21 cellular contexts compared by ENCODE assay signal in genomic region chr6:87001494-87001893, GRCh38.
A peak's percentile ranks its signal among the peaks of the same experiment; 100 is the strongest.
DNase-seq lines count a peak whose midpoint lies in the region; ATAC-seq, FAIRE-seq and TF ChIP-seq lines count a peak whose summit lies in the region.
"Had no signal": no experiment of that assay in that cellular context is flagged by ENCODE, and none has a peak within 500 bp of the region (broad histone marks: within the 10 kb centered on the region; RNA-seq: fewer than 3 reads in every experiment).

No MANE protein-coding gene starts in this region.

- no peak for TF ChIP-seq POLR2A in GM12878 (IDR thresholded peaks at IDR 0.05; ENCODE audit: low read depth, low read length)
- TF ChIP-seq POLR2A in transverse colon (IDR thresholded peaks at IDR 0.05), result no peak

- peaks cover 9% of the 10 kb centered on the region; the same call in 1 of the 2 replicates for H3F3A ChIP-seq in MM.1S (ENCODE audit: insufficient read depth, low read length)

- peak overlapping the region; percentile 46; the same call in 1 of the 2 replicates for H2AFZ ChIP-seq in MM.1S (ENCODE audit: low read length)
- H2AFZ ChIP-seq in GM12878 (ENCODE audit: control insufficient read depth, low read depth, low read length), result no peak overlapping the region
- H2AFZ ChIP-seq: GM23338 had no signal

- SMC1A ChIA-PET in GM12878 (lab: Charles Lee; ENCODE audit: uncharacterized antibody, unreplicated experiment), result no interaction called here

- H3K4me1 ChIP-seq in MM.1S (ENCODE audit: low read length), result peaks cover 10% of the 10 kb centered on the region; the same call in 1 of the 2 replicates
- no peaks in the 10 kb centered on the region for H3K4me1 ChIP-seq in GM12878 (ENCODE audit: control insufficient read depth, insufficient read depth, low read length)
- no peaks in the 10 kb centered on the region for H3K4me1 ChIP-seq in transverse colon
- H3K4me1 ChIP-seq: BLaER1 had no signal

- peak overlapping the region; percentile 14 for H3K27ac Mint-ChIP-seq in memory B cell
- H3K27ac Mint-ChIP-seq: CD14-positive monocyte; CD4-positive, alpha-beta memory T cell; GM23338; HFFc6 had no signal

- in situ Hi-C loops in GM12878 (cut with MboI), result no loop called here
- in situ Hi-C loops in transverse colon (cut with MboI; ENCODE audit: low pct_ligation_motif_present in 1 of 4, low pct_unique_long_range_greater_than_20kb in 1 of 4, low sequenced_read_pairs in 3 of 4), result no loop called here

- peaks cover 10% of the 10 kb centered on the region for H3K9me3 Mint-ChIP-seq in memory B cell

- TF ChIP-seq EP300 in GM12878 (IDR thresholded peaks at IDR 0.05; ENCODE audit: borderline replicate concordance in 1 of 2, control insufficient read depth in 1 of 2, low read depth in 2 of 2, low read length in 2 of 2) (no peak), transverse colon (IDR thresholded peaks at IDR 0.05; ENCODE audit: low read depth) (no peak)

- POLR2A ChIA-PET in GM12878 (lab: Charles Lee), result no interaction called here

- no peak overlapping the region for H3K9ac ChIP-seq in MM.1S (ENCODE audit: low read length)
- no peak overlapping the region for H3K9ac ChIP-seq in GM12878 (ENCODE audit: control insufficient read depth, insufficient read depth, low read length)
- H3K9ac ChIP-seq: BLaER1, KMS-11 had no signal

- peak overlapping the region; percentile 60; the same call in 1 of the 2 replicates for H3K27ac ChIP-seq in MM.1S (ENCODE audit: low read length)
- H3K27ac ChIP-seq in GM12878 (ENCODE audit: control insufficient read depth, insufficient read depth), result no peak overlapping the region
- no peak overlapping the region for H3K27ac ChIP-seq in transverse colon
- H3K27ac ChIP-seq: BLaER1, KMS-11 had no signal

- H3K4me3 Mint-ChIP-seq in memory B cell, result peak overlapping the region; percentile 12
- H3K4me3 Mint-ChIP-seq: CD14-positive monocyte, GM23338, HFFc6 had no signal

- CTCF ChIA-PET in GM12878 (lab: Yijun Ruan, JAX), result no interaction called here

- RAD21 ChIA-PET in GM12878 (lab: Charles Lee; ENCODE audit: unreplicated experiment), result no interaction called here

- H3K36me3 Mint-ChIP-seq in memory B cell, result peaks cover 4% of the 10 kb centered on the region
- H3K36me3 Mint-ChIP-seq: CD14-positive monocyte; CD4-positive, alpha-beta memory T cell had no signal

- no peaks in the 10 kb centered on the region for H3K27me3 Mint-ChIP-seq in memory B cell

- H3K4me2 ChIP-seq in MM.1S (ENCODE audit: low read depth, low read length), result peak overlapping the region; percentile 12; the same call in 1 of the 2 replicates
- no peak overlapping the region for H3K4me2 ChIP-seq in GM12878 (ENCODE audit: control insufficient read depth, insufficient read depth)
- H3K4me2 ChIP-seq: BLaER1, GM23338, KMS-11 had no signal

- BruUV-seq in GM12878 (replicated peaks; lab: Mats Ljungman, UMichigan), result no TSS peak

- H3K27me3 ChIP-seq in MM.1S (replicated peaks; ENCODE audit: insufficient read depth, low read length), result no peaks in the 10 kb centered on the region
- H3K27me3 ChIP-seq in GM12878 (replicated peaks in 1 of 2; ENCODE audit: control insufficient read depth in 2 of 2, insufficient read depth in 2 of 2, low read length in 1 of 2), result no peaks in the 10 kb centered on the region
- H3K27me3 ChIP-seq in transverse colon, result no peaks in the 10 kb centered on the region
- H3K27me3 ChIP-seq: BLaER1 had no signal

- H3K9me2 ChIP-seq in MM.1S (replicated peaks; ENCODE audit: insufficient read depth, low read length), result no peaks in the 10 kb centered on the region

- no peak for TF ChIP-seq RAD21 in GM12878 (IDR thresholded peaks at IDR 0.05; ENCODE audit: insufficient read depth, low read depth, low read length)

- peak; percentile 38 for FAIRE-seq in GM12878 (lab: Jason Lieb, UNC)
- FAIRE-seq: G401.6, GM12892, GM18507, HTR-8/SVneo had no signal

- intact Hi-C loops in GM12878 (cut with micrococcal nuclease; ENCODE audit: unreplicated experiment) (no loop called here), transverse colon (cut with DNase I; ENCODE audit: low total_unique reads) (no loop called here)

- ATAC-seq in GM12878, result no peak
- no peak for ATAC-seq in memory B cell (ENCODE audit: low read depth)
- no peak for ATAC-seq in HG03159 (IDR thresholded peaks at IDR 0.05; ENCODE audit: unreplicated experiment)
- ATAC-seq: GM23338, HCT116 had no signal

- H3K36me3 ChIP-seq in MM.1S (replicated peaks; ENCODE audit: insufficient read depth, low read length) (no peaks in the 10 kb centered on the region), GM12878 (ENCODE audit: control insufficient read depth in 2 of 2, insufficient read depth in 2 of 2, low read length in 1 of 2) (no peaks in the 10 kb centered on the region), transverse colon (no peaks in the 10 kb centered on the region)
- H3K36me3 ChIP-seq: BLaER1 had no signal

- peak; percentile 34 for DNase-seq in MM.1S
- no peak for DNase-seq in GM12878 (ENCODE audit: low read depth, low spot score)
- no peak for DNase-seq in memory B cell (ENCODE audit: low spot score in 2 of 2)
- no peak for DNase-seq in DMS114 treated with DMSO at 0.1 percent for 48 hours (lab: John Stamatoyannopoulos, UW; ENCODE audit: unreplicated experiment)
- no peak for DNase-seq in transverse colon
- DNase-seq in NCI-H2081 (lab: John Stamatoyannopoulos, UW), result no peak
- DNase-seq: ACHN; AML-193; CD4-positive, alpha-beta memory T cell; H7; HFFc6 had no signal

- H4K20me1 ChIP-seq in MM.1S (ENCODE audit: insufficient read depth, low read length) (no peaks in the 10 kb centered on the region), GM12878 (ENCODE audit: control insufficient read depth, insufficient read depth) (no peaks in the 10 kb centered on the region)
- H4K20me1 ChIP-seq: BLaER1 had no signal

- no peaks in the 10 kb centered on the region for H3K79me2 ChIP-seq in MM.1S (ENCODE audit: low read length)
- no peaks in the 10 kb centered on the region for H3K79me2 ChIP-seq in GM12878 (ENCODE audit: control insufficient read depth, insufficient read depth, low read length)

- peaks cover 12% of the 10 kb centered on the region for H3K4me1 Mint-ChIP-seq in memory B cell
- H3K4me1 Mint-ChIP-seq: CD14-positive monocyte; CD4-positive, alpha-beta memory T cell; GM23338 had no signal

- TF ChIP-seq CTCF in MM.1S (IDR thresholded peaks at IDR 0.05; ENCODE audit: low read length) (no peak), GM12878 (IDR thresholded peaks at IDR 0.05 in 2 of 3, conservative IDR thresholded peaks at IDR 0.05 in 1 of 3; ENCODE audit: control insufficient read depth in 2 of 3, extremely low read depth in 1 of 3, insufficient read depth in 1 of 3, low read depth in 3 of 3, low read length in 3 of 3) (no peak), transverse colon (IDR thresholded peaks at IDR 0.05) (no peak)

- H3K4me3 ChIP-seq in MM.1S (ENCODE audit: low read length), result no peak overlapping the region
- H3K4me3 ChIP-seq in GM12878, result no peak overlapping the region
- H3K4me3 ChIP-seq in transverse colon, result no peak overlapping the region
- H3K4me3 ChIP-seq: BLaER1, GM23338 had no signal

- H3K9me3 ChIP-seq in MM.1S (replicated peaks; ENCODE audit: insufficient read depth, low read length), result no peaks in the 10 kb centered on the region
- no peaks in the 10 kb centered on the region; the same call in 1 of the 3 replicates for H3K9me3 ChIP-seq in GM12878 (replicated peaks; ENCODE audit: control insufficient read depth, insufficient read depth, low read length)
- no peaks in the 10 kb centered on the region for H3K9me3 ChIP-seq in transverse colon

TF ChIP-seq in GM12878, 131 proteins besides CTCF, POLR2A, EP300 and RAD21:
- TF ChIP-seq MLLT1 (IDR thresholded peaks at IDR 0.05) (no peak), RELA (IDR thresholded peaks at IDR 0.05; ENCODE audit: borderline replicate concordance, partially characterized antibody) (no peak), NR2C1 (IDR thresholded peaks at IDR 0.05) (no peak)
